ENCODE assay signal across 1 cellular context in the genomic region with DNA sequence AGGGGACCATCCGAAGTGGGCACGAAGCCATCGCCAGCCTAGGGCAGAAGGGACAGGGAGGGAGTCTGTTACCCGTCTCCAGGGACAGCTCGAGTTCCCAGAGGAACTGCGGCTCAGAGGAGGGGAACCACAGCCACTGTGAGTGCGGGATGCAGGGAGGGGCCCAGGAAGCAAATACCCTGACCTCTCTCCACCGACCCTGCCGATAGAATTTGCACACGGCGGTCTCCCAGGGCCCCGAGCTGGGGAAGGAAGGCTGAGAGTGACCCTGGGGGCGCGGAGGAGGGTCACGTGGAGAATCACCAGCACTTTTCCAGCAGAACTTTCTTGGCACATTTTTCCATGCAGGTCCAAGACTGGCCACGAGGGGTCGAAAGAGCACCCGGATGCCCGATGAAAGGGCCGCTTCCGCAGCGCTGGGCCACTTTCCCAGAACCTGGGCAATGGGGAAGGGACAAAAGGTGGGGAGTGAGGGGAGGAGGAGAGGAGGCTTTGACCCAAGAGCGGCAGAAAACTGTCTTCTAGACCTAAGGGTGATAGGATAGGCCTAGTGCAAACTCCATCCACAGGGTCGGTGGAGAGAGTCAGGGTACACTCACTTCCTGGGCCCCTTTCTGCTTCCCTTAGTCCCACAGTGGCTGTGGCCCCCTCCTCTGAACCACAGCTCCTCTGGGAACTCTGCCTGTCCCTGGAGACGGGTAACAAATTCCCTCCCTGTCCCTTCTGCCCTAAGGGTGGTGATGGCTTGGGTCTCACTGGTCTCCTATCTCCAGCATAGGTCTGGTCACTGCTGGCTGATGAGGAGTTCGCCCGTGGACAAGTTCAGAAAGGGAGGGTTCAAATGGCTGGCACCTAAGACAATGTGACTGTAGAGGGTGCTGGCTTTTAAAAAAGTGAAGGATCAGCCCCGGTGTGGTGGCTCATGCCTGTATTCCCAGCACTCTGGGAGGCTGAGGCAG.
TF ChIP-seq lines count a peak whose summit lies in the region.

No MANE protein-coding gene starts in this region.

TF ChIP-seq in K562, 482 proteins besides CTCF, POLR2A, EP300 and RAD21 (continues in another document):
- TF ChIP-seq, protein P1, sequence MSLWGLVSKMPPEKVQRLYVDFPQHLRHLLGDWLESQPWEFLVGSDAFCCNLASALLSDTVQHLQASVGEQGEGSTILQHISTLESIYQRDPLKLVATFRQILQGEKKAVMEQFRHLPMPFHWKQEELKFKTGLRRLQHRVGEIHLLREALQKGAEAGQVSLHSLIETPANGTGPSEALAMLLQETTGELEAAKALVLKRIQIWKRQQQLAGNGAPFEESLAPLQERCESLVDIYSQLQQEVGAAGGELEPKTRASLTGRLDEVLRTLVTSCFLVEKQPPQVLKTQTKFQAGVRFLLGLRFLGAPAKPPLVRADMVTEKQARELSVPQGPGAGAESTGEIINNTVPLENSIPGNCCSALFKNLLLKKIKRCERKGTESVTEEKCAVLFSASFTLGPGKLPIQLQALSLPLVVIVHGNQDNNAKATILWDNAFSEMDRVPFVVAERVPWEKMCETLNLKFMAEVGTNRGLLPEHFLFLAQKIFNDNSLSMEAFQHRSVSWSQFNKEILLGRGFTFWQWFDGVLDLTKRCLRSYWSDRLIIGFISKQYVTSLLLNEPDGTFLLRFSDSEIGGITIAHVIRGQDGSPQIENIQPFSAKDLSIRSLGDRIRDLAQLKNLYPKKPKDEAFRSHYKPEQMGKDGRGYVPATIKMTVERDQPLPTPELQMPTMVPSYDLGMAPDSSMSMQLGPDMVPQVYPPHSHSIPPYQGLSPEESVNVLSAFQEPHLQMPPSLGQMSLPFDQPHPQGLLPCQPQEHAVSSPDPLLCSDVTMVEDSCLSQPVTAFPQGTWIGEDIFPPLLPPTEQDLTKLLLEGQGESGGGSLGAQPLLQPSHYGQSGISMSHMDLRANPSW (CRISPR knock-in tag; IDR thresholded peaks at IDR 0.05) = 0 out of 2 replicates have a peak, but pooled peaks have one; percentile 28
- peak; percentile 62; the same call in 1 of the 2 replicates for TF ChIP-seq XRCC5 (IDR thresholded peaks at IDR 0.05; ENCODE audit: low read depth, low read length)
- peak; percentile 47; the same call in 1 of the 2 replicates for TF ChIP-seq ZNF263 (CRISPR knock-in tag; IDR thresholded peaks at IDR 0.05; ENCODE audit: borderline replicate concordance)
- TF ChIP-seq KLF10 (CRISPR knock-in tag; IDR thresholded peaks at IDR 0.05) = no peak
- TF ChIP-seq OTX1 (CRISPR knock-in tag; IDR thresholded peaks at IDR 0.05) = no peak
- TF ChIP-seq PHF20 (IDR thresholded peaks at IDR 0.05; ENCODE audit: partially characterized antibody) = peak; percentile 81
- no peak for TF ChIP-seq EP400 (IDR thresholded peaks at IDR 0.05)
- no peak for TF ChIP-seq CREB1 (IDR thresholded peaks at IDR 0.05)
- TF ChIP-seq CREB1 (CRISPR knock-in tag; IDR thresholded peaks at IDR 0.05) = 0 out of 2 replicates have a peak, but pooled peaks have one; percentile 30
- TF ChIP-seq, protein P2, sequence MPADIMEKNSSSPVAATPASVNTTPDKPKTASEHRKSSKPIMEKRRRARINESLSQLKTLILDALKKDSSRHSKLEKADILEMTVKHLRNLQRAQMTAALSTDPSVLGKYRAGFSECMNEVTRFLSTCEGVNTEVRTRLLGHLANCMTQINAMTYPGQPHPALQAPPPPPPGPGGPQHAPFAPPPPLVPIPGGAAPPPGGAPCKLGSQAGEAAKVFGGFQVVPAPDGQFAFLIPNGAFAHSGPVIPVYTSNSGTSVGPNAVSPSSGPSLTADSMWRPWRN (IDR thresholded peaks at IDR 0.05; ENCODE audit: low read depth) = no peak
- TF ChIP-seq EHMT2 (IDR thresholded peaks at IDR 0.05) = no peak
- TF ChIP-seq, protein P3, sequence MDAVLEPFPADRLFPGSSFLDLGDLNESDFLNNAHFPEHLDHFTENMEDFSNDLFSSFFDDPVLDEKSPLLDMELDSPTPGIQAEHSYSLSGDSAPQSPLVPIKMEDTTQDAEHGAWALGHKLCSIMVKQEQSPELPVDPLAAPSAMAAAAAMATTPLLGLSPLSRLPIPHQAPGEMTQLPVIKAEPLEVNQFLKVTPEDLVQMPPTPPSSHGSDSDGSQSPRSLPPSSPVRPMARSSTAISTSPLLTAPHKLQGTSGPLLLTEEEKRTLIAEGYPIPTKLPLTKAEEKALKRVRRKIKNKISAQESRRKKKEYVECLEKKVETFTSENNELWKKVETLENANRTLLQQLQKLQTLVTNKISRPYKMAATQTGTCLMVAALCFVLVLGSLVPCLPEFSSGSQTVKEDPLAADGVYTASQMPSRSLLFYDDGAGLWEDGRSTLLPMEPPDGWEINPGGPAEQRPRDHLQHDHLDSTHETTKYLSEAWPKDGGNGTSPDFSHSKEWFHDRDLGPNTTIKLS (IDR thresholded peaks at IDR 0.05; ENCODE audit: borderline replicate concordance, low read depth) = 0 out of 2 replicates have a peak, but pooled peaks have one; percentile 21
- TF ChIP-seq ETS2 (tag; IDR thresholded peaks at IDR 0.05; ENCODE audit: borderline replicate concordance, poor library complexity, severe bottlenecking) = no peak
- TF ChIP-seq RAD51 (IDR thresholded peaks at IDR 0.05; ENCODE audit: borderline replicate concordance, low read depth) = peak; percentile 82
- TF ChIP-seq KDM1A (IDR thresholded peaks at IDR 0.05) = no peak
- TF ChIP-seq, protein P4, sequence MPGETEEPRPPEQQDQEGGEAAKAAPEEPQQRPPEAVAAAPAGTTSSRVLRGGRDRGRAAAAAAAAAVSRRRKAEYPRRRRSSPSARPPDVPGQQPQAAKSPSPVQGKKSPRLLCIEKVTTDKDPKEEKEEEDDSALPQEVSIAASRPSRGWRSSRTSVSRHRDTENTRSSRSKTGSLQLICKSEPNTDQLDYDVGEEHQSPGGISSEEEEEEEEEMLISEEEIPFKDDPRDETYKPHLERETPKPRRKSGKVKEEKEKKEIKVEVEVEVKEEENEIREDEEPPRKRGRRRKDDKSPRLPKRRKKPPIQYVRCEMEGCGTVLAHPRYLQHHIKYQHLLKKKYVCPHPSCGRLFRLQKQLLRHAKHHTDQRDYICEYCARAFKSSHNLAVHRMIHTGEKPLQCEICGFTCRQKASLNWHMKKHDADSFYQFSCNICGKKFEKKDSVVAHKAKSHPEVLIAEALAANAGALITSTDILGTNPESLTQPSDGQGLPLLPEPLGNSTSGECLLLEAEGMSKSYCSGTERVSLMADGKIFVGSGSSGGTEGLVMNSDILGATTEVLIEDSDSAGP (CRISPR knock-in tag; IDR thresholded peaks at IDR 0.05) = no peak
- TF ChIP-seq ZSCAN32 (CRISPR knock-in tag; IDR thresholded peaks at IDR 0.05) = no peak
- TF ChIP-seq GABPB1 (CRISPR knock-in tag; IDR thresholded peaks at IDR 0.05) = peak; percentile 52
- TF ChIP-seq GABPA (tag; conservative IDR thresholded peaks at IDR 0.05; ENCODE audit: low read depth) = 0 out of 2 replicates have a peak, but pooled peaks have one; percentile 32
- TF ChIP-seq RBM39 (optimal IDR thresholded peaks at IDR 0.05; ENCODE audit: low read depth, low read length) = no peak
- TF ChIP-seq ZC3H11A (IDR thresholded peaks at IDR 0.05; ENCODE audit: low read depth, low read length) = no peak
- TF ChIP-seq ZC3H8 (IDR thresholded peaks at IDR 0.05) = no peak
- no peak for TF ChIP-seq RUNX1 (IDR thresholded peaks at IDR 0.05; ENCODE audit: low read depth)
- TF ChIP-seq, protein P5, sequence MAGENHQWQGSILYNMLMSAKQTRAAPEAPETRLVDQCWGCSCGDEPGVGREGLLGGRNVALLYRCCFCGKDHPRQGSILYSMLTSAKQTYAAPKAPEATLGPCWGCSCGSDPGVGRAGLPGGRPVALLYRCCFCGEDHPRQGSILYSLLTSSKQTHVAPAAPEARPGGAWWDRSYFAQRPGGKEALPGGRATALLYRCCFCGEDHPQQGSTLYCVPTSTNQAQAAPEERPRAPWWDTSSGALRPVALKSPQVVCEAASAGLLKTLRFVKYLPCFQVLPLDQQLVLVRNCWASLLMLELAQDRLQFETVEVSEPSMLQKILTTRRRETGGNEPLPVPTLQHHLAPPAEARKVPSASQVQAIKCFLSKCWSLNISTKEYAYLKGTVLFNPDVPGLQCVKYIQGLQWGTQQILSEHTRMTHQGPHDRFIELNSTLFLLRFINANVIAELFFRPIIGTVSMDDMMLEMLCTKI (IDR thresholded peaks at IDR 0.05; ENCODE audit: partially characterized antibody) = no peak
- TF ChIP-seq PHF8 (IDR thresholded peaks at IDR 0.05; ENCODE audit: borderline replicate concordance, low read length) = peak; percentile 28; the same call in 1 of the 2 replicates
- TF ChIP-seq, protein P6, sequence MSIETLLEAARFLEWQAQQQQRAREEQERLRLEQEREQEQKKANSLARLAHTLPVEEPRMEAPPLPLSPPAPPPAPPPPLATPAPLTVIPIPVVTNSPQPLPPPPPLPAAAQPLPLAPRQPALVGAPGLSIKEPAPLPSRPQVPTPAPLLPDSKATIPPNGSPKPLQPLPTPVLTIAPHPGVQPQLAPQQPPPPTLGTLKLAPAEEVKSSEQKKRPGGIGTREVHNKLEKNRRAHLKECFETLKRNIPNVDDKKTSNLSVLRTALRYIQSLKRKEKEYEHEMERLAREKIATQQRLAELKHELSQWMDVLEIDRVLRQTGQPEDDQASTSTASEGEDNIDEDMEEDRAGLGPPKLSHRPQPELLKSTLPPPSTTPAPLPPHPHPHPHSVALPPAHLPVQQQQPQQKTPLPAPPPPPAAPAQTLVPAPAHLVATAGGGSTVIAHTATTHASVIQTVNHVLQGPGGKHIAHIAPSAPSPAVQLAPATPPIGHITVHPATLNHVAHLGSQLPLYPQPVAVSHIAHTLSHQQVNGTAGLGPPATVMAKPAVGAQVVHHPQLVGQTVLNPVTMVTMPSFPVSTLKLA (conservative IDR thresholded peaks at IDR 0.05) = peak in 1 of 2 experiments; percentile 61; a peak in 2 of 4 replicates
- TF ChIP-seq RCOR1 (IDR thresholded peaks at IDR 0.05; ENCODE audit: borderline replicate concordance in 1 of 2, low read depth in 2 of 2, low read length in 2 of 2) = peak in 1 of 2 experiments; percentile 46; a peak in 1 of 4 replicates
- no peak for TF ChIP-seq NFATC3 (IDR thresholded peaks at IDR 0.05)
- TF ChIP-seq TOE1 (IDR thresholded peaks at IDR 0.05; ENCODE audit: borderline replicate concordance) = peak; percentile 71; the same call in 1 of the 2 replicates
- TF ChIP-seq TOE1 (CRISPR knock-in tag; IDR thresholded peaks at IDR 0.05; ENCODE audit: borderline replicate concordance, low read depth) = no peak
- peak; percentile 35; the same call in 1 of the 2 replicates for TF ChIP-seq ARID1B (IDR thresholded peaks at IDR 0.05)
- no peak for TF ChIP-seq NFRKB (IDR thresholded peaks at IDR 0.05; ENCODE audit: low read depth)
- peak; percentile 43; the same call in 1 of the 2 replicates for TF ChIP-seq JUND (IDR thresholded peaks at IDR 0.05; ENCODE audit: borderline replicate concordance, low read depth, low read length)
- 0 out of 3 replicates have a peak, but pooled peaks have one; percentile 41 for TF ChIP-seq JUND (tag; IDR thresholded peaks at IDR 0.05; ENCODE audit: borderline replicate concordance, low read depth, low read length)
- TF ChIP-seq HEY1 (CRISPR knock-in tag; IDR thresholded peaks at IDR 0.05; ENCODE audit: borderline replicate concordance) = no peak
- no peak; the same call in 1 of the 2 replicates for TF ChIP-seq HIVEP1 (CRISPR knock-in tag; IDR thresholded peaks at IDR 0.05)
- TF ChIP-seq ELF1 (tag; IDR thresholded peaks at IDR 0.05) = peak; percentile 85
- TF ChIP-seq, protein P7, sequence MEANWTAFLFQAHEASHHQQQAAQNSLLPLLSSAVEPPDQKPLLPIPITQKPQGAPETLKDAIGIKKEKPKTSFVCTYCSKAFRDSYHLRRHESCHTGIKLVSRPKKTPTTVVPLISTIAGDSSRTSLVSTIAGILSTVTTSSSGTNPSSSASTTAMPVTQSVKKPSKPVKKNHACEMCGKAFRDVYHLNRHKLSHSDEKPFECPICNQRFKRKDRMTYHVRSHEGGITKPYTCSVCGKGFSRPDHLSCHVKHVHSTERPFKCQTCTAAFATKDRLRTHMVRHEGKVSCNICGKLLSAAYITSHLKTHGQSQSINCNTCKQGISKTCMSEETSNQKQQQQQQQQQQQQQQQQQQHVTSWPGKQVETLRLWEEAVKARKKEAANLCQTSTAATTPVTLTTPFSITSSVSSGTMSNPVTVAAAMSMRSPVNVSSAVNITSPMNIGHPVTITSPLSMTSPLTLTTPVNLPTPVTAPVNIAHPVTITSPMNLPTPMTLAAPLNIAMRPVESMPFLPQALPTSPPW (CRISPR knock-in tag; IDR thresholded peaks at IDR 0.05) = peak; percentile 32; the same call in 1 of the 2 replicates
- TF ChIP-seq ZNF24 (IDR thresholded peaks at IDR 0.05) = no peak
- TF ChIP-seq, protein P8, sequence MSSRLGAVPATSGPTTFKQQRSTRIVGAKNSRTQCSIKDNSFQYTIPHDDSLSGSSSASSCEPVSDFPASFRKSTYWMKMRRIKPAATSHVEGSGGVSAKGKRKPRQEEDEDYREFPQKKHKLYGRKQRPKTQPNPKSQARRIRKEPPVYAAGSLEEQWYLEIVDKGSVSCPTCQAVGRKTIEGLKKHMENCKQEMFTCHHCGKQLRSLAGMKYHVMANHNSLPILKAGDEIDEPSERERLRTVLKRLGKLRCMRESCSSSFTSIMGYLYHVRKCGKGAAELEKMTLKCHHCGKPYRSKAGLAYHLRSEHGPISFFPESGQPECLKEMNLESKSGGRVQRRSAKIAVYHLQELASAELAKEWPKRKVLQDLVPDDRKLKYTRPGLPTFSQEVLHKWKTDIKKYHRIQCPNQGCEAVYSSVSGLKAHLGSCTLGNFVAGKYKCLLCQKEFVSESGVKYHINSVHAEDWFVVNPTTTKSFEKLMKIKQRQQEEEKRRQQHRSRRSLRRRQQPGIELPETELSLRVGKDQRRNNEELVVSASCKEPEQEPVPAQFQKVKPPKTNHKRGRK (tag; IDR thresholded peaks at IDR 0.05) = no peak
- TF ChIP-seq, protein P9, sequence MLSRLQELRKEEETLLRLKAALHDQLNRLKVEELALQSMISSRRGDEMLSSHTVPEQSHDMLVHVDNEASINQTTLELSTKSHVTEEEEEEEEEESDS (CRISPR knock-in tag; IDR thresholded peaks at IDR 0.05) = no peak
- TF ChIP-seq NRF1 (conservative IDR thresholded peaks at IDR 0.05 in 1 of 2, IDR thresholded peaks at IDR 0.05 in 1 of 2) = 0 out of 4 replicates have a peak, but pooled peaks of 1 of the 2 experiments have one; percentile 19
- peak; percentile 47; the same call in 1 of the 2 replicates for TF ChIP-seq SPI1 (IDR thresholded peaks at IDR 0.05; ENCODE audit: borderline replicate concordance, low read depth, low read length)
- TF ChIP-seq, protein P10, sequence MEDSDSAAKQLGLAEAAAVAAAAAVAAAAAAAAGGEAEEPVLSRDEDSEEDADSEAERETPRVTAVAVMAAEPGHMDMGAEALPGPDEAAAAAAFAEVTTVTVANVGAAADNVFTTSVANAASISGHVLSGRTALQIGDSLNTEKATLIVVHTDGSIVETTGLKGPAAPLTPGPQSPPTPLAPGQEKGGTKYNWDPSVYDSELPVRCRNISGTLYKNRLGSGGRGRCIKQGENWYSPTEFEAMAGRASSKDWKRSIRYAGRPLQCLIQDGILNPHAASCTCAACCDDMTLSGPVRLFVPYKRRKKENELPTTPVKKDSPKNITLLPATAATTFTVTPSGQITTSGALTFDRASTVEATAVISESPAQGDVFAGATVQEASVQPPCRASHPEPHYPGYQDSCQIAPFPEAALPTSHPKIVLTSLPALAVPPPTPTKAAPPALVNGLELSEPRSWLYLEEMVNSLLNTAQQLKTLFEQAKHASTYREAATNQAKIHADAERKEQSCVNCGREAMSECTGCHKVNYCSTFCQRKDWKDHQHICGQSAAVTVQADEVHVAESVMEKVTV (CRISPR knock-in tag; IDR thresholded peaks at IDR 0.05) = peak; percentile 47; the same call in 1 of the 2 replicates
